11 cellular contexts compared by ENCODE assay signal in genomic region chr2:139216435-139216834, GRCh38.
"Had no signal": no experiment of that assay in that cellular context is flagged by ENCODE, and none has a peak within 500 bp of the region (broad histone marks: within the 10 kb centered on the region; RNA-seq: fewer than 3 reads in every experiment).

No MANE protein-coding gene starts in this region.

- ATAC-seq: GM23338, HCT116 had no signal

- H3K27ac ChIP-seq: GM23248 had no signal

- FAIRE-seq: H1, H54 had no signal

- H2AFZ ChIP-seq: GM23248, GM23338 had no signal

- H3K4me1 Mint-ChIP-seq: GM23338, H9 had no signal

- H3K9me3 ChIP-seq: HAP-1 had no signal

- H3K36me3 ChIP-seq: HAP-1 had no signal

- H3K9ac ChIP-seq: GM23248 had no signal

- H3K4me1 ChIP-seq: HAP-1 had no signal

- H3K4me3 Mint-ChIP-seq: GM23338, H9, HFFc6 had no signal

- H3K9me3 Mint-ChIP-seq: GM23338, H9 had no signal

- DNase-seq: GM23248, GOT3, H7, H9, HCEC 1CT, HFFc6 had no signal

- H3K27ac Mint-ChIP-seq: GM23338, H9, HFFc6 had no signal

- H3K4me2 ChIP-seq: GM23338 had no signal

- H3K4me3 ChIP-seq: GM23248, GM23338, HAP-1 had no signal
